14 cellular contexts compared by ENCODE assay signal in the genomic region with DNA sequence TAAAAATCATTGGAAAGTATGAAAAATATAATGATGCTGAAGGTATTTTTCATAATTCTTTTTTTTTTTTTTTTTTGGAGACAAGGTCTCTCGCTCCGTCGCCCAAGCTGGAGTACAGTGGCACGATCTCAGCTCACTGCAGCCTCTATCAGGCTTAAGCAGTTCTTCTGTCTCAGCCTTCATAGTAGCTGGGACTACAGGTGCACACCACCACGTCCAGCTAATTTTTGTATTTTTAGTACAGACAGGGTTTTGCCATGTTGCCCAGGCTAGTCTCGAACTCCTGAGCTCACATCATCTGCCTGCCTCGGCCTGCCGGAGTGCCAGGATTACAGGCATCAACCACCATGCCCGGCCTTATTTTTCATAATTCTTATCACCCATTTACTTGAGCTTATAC. TPM values are rescaled to one million over a fixed set of nuclear protein-coding genes. Genes with fewer than 3 reads are reported as not detected.
DNase-seq lines count a peak whose midpoint lies in the region; ATAC-seq and TF ChIP-seq lines count a peak whose summit lies in the region.
"Had no signal": no experiment of that assay in that cellular context is flagged by ENCODE, and none has a peak within 500 bp of the region (broad histone marks: within the 10 kb centered on the region; RNA-seq: fewer than 3 reads in every experiment).

No MANE protein-coding gene starts in this region.

- H3K4me3 ChIP-seq in DND-41 (ENCODE audit: low read depth in 1 of 2, low read length in 2 of 2), result no peak overlapping the region
- H3K4me3 ChIP-seq in OCI-LY7 (ENCODE audit: low read depth, low read length, poor library complexity, severe bottlenecking), result peak overlapping the region; percentile 66
- H3K4me3 ChIP-seq in endodermal cell (ENCODE audit: low read length), result peak overlapping the region; percentile 52
- H3K4me3 ChIP-seq in skin epidermis, result no peak overlapping the region
- H3K4me3 ChIP-seq: mucosa of descending colon had no signal

- intact Hi-C loops in OCI-LY7 (cut with micrococcal nuclease; ENCODE audit: unreplicated experiment), result loop anchor here (10.0 kb wide), 1 partner anchor 308 kb away; the partner anchor contains the start of gene NFYC

- H3K9ac ChIP-seq in DND-41 (ENCODE audit: low read depth, low read length) (no peak overlapping the region), endodermal cell (ENCODE audit: extremely low read depth, low read length, poor library complexity, severe bottlenecking) (no peak overlapping the region)

- CTCF ChIA-PET in OCI-LY7 (lab: Charles Lee; ENCODE audit: unreplicated experiment), result interaction anchor here (0.9 kb wide), 1 partner anchor 23 kb away, joined by 3 read pairs; no protein-coding TSS in a partner anchor

- H3K36me3 Mint-ChIP-seq in endodermal cell (ENCODE audit: low read depth), result peaks cover 26% of the 10 kb centered on the region

- H2AFZ ChIP-seq in DND-41 (ENCODE audit: low read depth, low read length), result no peak overlapping the region
- H2AFZ ChIP-seq in OCI-LY7 (ENCODE audit: low read length), result no peak overlapping the region

- no peak overlapping the region for H3K4me3 Mint-ChIP-seq in endodermal cell
- H3K4me3 Mint-ChIP-seq: HFFc6 had no signal

- H3K27me3 Mint-ChIP-seq in endodermal cell (ENCODE audit: insufficient read depth), result no peaks in the 10 kb centered on the region

- ATAC-seq in DND-41 (ENCODE audit: insufficient read depth, low read depth), result no peak
- no peak for ATAC-seq in HG03521 (IDR thresholded peaks at IDR 0.05; ENCODE audit: unreplicated experiment)
- ATAC-seq in GM19397 (IDR thresholded peaks at IDR 0.05; ENCODE audit: unreplicated experiment), result no peak
- ATAC-seq: PC-3 had no signal

- TF ChIP-seq CTCF in DND-41 (IDR thresholded peaks at IDR 0.05; ENCODE audit: borderline replicate concordance, extremely low read depth, low read length, poor library complexity, severe bottlenecking) (no peak), OCI-LY7 (conservative IDR thresholded peaks at IDR 0.05; ENCODE audit: low read length) (no peak), endodermal cell (conservative IDR thresholded peaks at IDR 0.05) (no peak)

- peaks cover 47% of the 10 kb centered on the region for H4K20me1 ChIP-seq in DND-41 (ENCODE audit: insufficient read depth, low read length)
- H4K20me1 ChIP-seq in OCI-LY7 (ENCODE audit: insufficient read depth, low read length), result no peaks in the 10 kb centered on the region

- H3K27ac Mint-ChIP-seq in endodermal cell, result no peak overlapping the region

- H3K27me3 ChIP-seq in DND-41 (ENCODE audit: insufficient read depth, low read length, poor library complexity) (no peaks in the 10 kb centered on the region), endodermal cell (ENCODE audit: control insufficient read depth, insufficient read depth, low read length, poor library complexity, severe bottlenecking) (no peaks in the 10 kb centered on the region)

- H3K4me1 ChIP-seq in DND-41 (ENCODE audit: insufficient read depth, low read length) (peaks cover 37% of the 10 kb centered on the region), OCI-LY7 (ENCODE audit: insufficient read depth, low read length, poor library complexity, severe bottlenecking) (peaks cover 93% of the 10 kb centered on the region), endodermal cell (ENCODE audit: control insufficient read depth, insufficient read depth, low read length) (peaks cover 26% of the 10 kb centered on the region)

- DNase-seq in DND-41 (no peak), OCI-LY7 (ENCODE audit: low spot score) (peak; percentile 52), endodermal cell (no peak), NCI-H526 treated with DMSO at 0.1 percent for 48 hours (lab: John Stamatoyannopoulos, UW) (no peak), SIG-M5 treated with dmso at 0.1 percent for 504 hours (lab: John Stamatoyannopoulos, UW; ENCODE audit: unreplicated experiment) (no peak)
- DNase-seq: DMS79; HFFc6; mucosa of descending colon; NCI-H1436 treated with DMSO at 0.1 percent for 48 hours; PC-3; stimulated activated CD4-positive, alpha-beta T cell treated with anti-CD3 and anti-CD28 coated beads, Interleukin-4, amount 100 ng/mL, for 4 hours had no signal

- H3K9me2 ChIP-seq in OCI-LY7 (ENCODE audit: insufficient read depth, low read length), result no peaks in the 10 kb centered on the region

- peaks cover 68% of the 10 kb centered on the region for H3K4me1 Mint-ChIP-seq in endodermal cell

- H3K4me2 ChIP-seq in DND-41 (ENCODE audit: insufficient read depth, low read length) (0 out of 2 replicates have a peak overlapping the region, but pooled peaks have one; percentile 53), OCI-LY7 (ENCODE audit: low read length) (peak overlapping the region; percentile 84)

- peaks cover 20% of the 10 kb centered on the region for H3K79me2 ChIP-seq in DND-41 (ENCODE audit: insufficient read depth, low read length)
- H3K79me2 ChIP-seq in OCI-LY7 (ENCODE audit: insufficient read depth, low read depth, low read length), result peaks cover 84% of the 10 kb centered on the region

- H3K36me3 ChIP-seq in DND-41 (ENCODE audit: insufficient read depth, low read length) (no peaks in the 10 kb centered on the region), OCI-LY7 (ENCODE audit: insufficient read depth, low read length) (peaks cover 33% of the 10 kb centered on the region; the same call in 1 of the 2 replicates), endodermal cell (ENCODE audit: control insufficient read depth, insufficient read depth, low read length) (peaks cover 11% of the 10 kb centered on the region)

- WGBS in endodermal cell (ENCODE audit: insufficient coverage in 1 of 2, insufficient read length in 1 of 2), 2 experiments, result 86 to 92% methylated on average over 8 to 9 of the region's 9 CpGs

- POLR2A ChIA-PET in OCI-LY7 (lab: Charles Lee), result interaction anchor here (0.6 to 8.5 kb wide), 13 partner anchors 6 to 1180 kb away, joined by 3 to 89 read pairs (median 5); partner anchors contain the start of gene SMAP2

- H3K9me3 ChIP-seq in DND-41 (ENCODE audit: insufficient read depth, low read length, severe bottlenecking) (no peaks in the 10 kb centered on the region), OCI-LY7 (ENCODE audit: low read length) (no peaks in the 10 kb centered on the region), endodermal cell (ENCODE audit: control insufficient read depth, low read length) (peaks cover 19% of the 10 kb centered on the region)
- H3K9me3 ChIP-seq: mucosa of descending colon had no signal

- H3K9me3 Mint-ChIP-seq in endodermal cell, result peaks cover 22% of the 10 kb centered on the region
- H3K9me3 Mint-ChIP-seq: HFFc6 had no signal

- BruUV-seq in OCI-LY7 (replicated peaks; lab: Mats Ljungman, UMichigan), result no TSS peak

- no peak overlapping the region for H3K27ac ChIP-seq in DND-41 (ENCODE audit: low read length)
- peak overlapping the region; percentile 97 for H3K27ac ChIP-seq in OCI-LY7 (ENCODE audit: low read depth, low read length, poor library complexity, severe bottlenecking)
- no peak overlapping the region for H3K27ac ChIP-seq in endodermal cell (ENCODE audit: low read depth, low read length)
- H3K27ac ChIP-seq in skin epidermis, result peak overlapping the region in 19 of 21 experiments; percentile 49 to 96 (median 84)

RNA-seq across cellular contexts. Expression of gene SMAP2, which starts 13.3 kb away (rescaled TPM):
- total RNA-seq in OCI-LY7 (2014; rRNA removed; shearing (Covaris generic)), result 50.3 and 60.5 TPM in 2 replicates
- total RNA-seq in OCI-LY7 (2022), result 105 and 118 TPM in 2 replicates
- 10 to 100 TPM; 21.9 to 22.3 TPM for total RNA-seq in endodermal cell
- polyA plus RNA-seq in endodermal cell (2013, experiment 1 of 2), result 18.0 TPM
- polyA plus RNA-seq in endodermal cell (2013, experiment 2 of 2), result 17.6 TPM

Comparison
In these comparisons a context has a peak if more than half of its experiments do, and no peak if none do; other contexts are left out.
1. H3K27ac ChIP-seq: peak in OCI-LY7 (single experiment) and skin epidermis (19 of 21); none in DND-41 (single experiment) and endodermal cell (single experiment).
2. H3K4me3 ChIP-seq: peak in OCI-LY7 (single experiment) and endodermal cell (single experiment); none in DND-41 (0 of 2) and skin epidermis (0 of 7).